In the genomic region with DNA sequence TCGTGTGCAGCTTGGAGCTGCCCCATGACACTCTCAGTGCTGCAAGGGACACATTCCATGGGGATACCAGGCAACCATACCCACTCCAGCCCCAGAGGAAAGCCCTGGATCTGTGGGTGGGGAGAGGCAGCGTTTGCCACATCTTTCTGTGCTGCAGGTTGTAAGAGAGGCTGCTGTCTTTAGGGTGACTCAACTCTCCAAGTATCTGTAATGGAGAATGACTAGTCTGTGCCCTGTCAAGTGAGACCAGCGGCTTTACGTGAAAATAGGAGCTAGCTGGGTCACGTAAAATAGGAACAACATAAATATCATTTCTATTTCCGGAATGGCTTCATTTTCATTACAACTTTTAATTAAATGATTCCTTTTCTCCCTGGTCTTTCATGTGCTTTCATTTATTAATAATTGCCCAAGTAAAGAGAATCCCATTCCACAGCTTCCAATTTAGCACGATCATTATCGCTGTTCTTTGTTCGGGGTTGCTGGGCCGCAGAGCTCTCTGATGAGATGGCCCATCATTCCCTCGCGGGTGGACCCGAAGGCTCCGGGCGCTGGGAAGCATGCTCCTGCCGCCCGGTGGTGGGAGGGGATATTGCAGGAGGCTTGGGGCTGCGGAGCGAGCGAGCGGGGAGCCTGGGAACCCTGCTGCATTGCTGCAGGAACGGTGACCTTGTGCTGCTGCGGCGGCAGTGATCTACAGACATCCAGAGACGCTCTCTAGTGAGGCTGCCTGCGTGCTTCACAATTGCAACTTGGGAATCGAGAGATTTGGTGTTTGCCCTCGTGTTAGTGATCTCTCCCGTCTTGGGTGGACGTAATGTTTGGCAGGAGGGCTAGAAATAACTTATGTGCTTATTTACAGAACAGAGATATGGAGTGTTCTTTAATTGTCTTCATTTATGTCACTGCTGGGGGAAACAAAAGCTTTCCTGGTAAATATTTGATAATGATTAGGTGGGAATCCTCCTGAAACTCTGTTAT, we compare ENCODE assay signal across 1 cellular context.
TF ChIP-seq lines count a peak whose summit lies in the region.

No MANE protein-coding gene starts in this region.

TF ChIP-seq in SK-N-SH treated with all-trans-retinoic acid at 6 μM for 48 hours, 23 proteins besides CTCF, POLR2A, EP300 and RAD21 (continued from another document):
- TF ChIP-seq, protein P1, sequence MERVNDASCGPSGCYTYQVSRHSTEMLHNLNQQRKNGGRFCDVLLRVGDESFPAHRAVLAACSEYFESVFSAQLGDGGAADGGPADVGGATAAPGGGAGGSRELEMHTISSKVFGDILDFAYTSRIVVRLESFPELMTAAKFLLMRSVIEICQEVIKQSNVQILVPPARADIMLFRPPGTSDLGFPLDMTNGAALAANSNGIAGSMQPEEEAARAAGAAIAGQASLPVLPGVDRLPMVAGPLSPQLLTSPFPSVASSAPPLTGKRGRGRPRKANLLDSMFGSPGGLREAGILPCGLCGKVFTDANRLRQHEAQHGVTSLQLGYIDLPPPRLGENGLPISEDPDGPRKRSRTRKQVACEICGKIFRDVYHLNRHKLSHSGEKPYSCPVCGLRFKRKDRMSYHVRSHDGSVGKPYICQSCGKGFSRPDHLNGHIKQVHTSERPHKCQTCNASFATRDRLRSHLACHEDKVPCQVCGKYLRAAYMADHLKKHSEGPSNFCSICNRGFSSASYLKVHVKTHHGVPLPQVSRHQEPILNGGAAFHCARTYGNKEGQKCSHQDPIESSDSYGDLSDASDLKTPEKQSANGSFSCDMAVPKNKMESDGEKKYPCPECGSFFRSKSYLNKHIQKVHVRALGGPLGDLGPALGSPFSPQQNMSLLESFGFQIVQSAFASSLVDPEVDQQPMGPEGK (CRISPR knock-in tag; IDR thresholded peaks at IDR 0.05; ENCODE audit: borderline replicate concordance): no peak
- no peak for TF ChIP-seq PPARA (CRISPR knock-in tag; IDR thresholded peaks at IDR 0.05; ENCODE audit: borderline replicate concordance)
